In genomic region chr5:141512390-141513020, GRCh38 we compare ENCODE assay signal across 1 cellular context.
TF ChIP-seq lines count a peak whose summit lies in the region.

No MANE protein-coding gene starts in this region.

TF ChIP-seq in SK-N-SH treated with all-trans-retinoic acid at 6 μM for 48 hours, 23 proteins besides CTCF, POLR2A, EP300 and RAD21 (continued from another document):
- TF ChIP-seq, protein P1, sequence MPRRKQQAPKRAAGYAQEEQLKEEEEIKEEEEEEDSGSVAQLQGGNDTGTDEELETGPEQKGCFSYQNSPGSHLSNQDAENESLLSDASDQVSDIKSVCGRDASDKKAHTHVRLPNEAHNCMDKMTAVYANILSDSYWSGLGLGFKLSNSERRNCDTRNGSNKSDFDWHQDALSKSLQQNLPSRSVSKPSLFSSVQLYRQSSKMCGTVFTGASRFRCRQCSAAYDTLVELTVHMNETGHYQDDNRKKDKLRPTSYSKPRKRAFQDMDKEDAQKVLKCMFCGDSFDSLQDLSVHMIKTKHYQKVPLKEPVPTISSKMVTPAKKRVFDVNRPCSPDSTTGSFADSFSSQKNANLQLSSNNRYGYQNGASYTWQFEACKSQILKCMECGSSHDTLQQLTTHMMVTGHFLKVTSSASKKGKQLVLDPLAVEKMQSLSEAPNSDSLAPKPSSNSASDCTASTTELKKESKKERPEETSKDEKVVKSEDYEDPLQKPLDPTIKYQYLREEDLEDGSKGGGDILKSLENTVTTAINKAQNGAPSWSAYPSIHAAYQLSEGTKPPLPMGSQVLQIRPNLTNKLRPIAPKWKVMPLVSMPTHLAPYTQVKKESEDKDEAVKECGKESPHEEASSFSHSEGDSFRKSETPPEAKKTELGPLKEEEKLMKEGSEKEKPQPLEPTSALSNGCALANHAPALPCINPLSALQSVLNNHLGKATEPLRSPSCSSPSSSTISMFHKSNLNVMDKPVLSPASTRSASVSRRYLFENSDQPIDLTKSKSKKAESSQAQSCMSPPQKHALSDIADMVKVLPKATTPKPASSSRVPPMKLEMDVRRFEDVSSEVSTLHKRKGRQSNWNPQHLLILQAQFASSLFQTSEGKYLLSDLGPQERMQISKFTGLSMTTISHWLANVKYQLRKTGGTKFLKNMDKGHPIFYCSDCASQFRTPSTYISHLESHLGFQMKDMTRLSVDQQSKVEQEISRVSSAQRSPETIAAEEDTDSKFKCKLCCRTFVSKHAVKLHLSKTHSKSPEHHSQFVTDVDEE (CRISPR knock-in tag; IDR thresholded peaks at IDR 0.05): no peak
- no peak for TF ChIP-seq RARB (CRISPR knock-in tag; IDR thresholded peaks at IDR 0.05)
TF ChIP-seq in SK-N-SH treated with all-trans-retinoic acid at 6 μM for 48 hours: peak in this region for 0.
